ENCODE assay signal across 17 cellular contexts in the genomic region with DNA sequence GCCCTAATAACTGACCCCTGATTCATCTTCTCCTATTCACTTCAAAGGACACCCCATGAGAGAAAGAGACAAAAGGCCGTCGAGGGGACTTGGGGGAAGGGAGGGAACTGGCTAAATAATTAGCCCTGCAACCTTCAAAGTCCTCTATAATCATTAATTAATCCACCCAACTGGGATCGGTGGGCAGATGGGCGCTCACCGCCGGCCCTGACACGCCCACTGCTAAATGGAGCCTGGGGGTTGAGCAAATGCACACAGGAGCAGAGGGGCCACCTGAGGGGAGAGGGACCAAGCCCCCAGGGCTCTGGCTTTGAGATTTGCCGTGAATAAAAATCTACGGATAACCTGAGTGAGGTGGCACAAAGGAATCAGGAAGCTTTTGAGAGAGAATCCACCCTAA.
DNase-seq lines count a peak whose midpoint lies in the region; ATAC-seq, FAIRE-seq and TF ChIP-seq lines count a peak whose summit lies in the region.
"Had no signal": no experiment of that assay in that cellular context is flagged by ENCODE, and none has a peak within 500 bp of the region (broad histone marks: within the 10 kb centered on the region; RNA-seq: fewer than 3 reads in every experiment).

No MANE protein-coding gene starts in this region.

- H3K4me3 ChIP-seq in neuronal stem cell (ENCODE audit: low read length in 2 of 2), result no peak overlapping the region
- H3K4me3 ChIP-seq in tibial artery, result no peak overlapping the region
- H3K4me3 ChIP-seq: BLaER1 treated with 17β-estradiol and CSF1 and Interleukin-3, amounts not matched to agents 10 nM and 100 nM; GM12878; GM23338 had no signal

- H3K18ac ChIP-seq in neuronal stem cell (ENCODE audit: low read length), result peak overlapping the region; percentile 63

- H4K91ac ChIP-seq in neuronal stem cell (ENCODE audit: low read depth, low read length, poor library complexity), result no peak overlapping the region

- H3K4me3 Mint-ChIP-seq in chondrocyte (ENCODE audit: unreplicated experiment), result no peak overlapping the region
- H3K4me3 Mint-ChIP-seq: CD4-positive, CD25-positive, alpha-beta regulatory T cell; GM23338; H9 had no signal

- H3K9me3 ChIP-seq in neuronal stem cell (replicated peaks in 1 of 2; ENCODE audit: control insufficient read depth in 2 of 2, insufficient read depth in 1 of 2, low read depth in 1 of 2, low read length in 2 of 2) (no peaks in the 10 kb centered on the region), tibial artery (no peaks in the 10 kb centered on the region)

- peak overlapping the region; percentile 23 for H2BK12ac ChIP-seq in neuronal stem cell (ENCODE audit: low read length)

- TF ChIP-seq CTCF in tibial artery (IDR thresholded peaks at IDR 0.05) (no peak), chondrocyte (IDR thresholded peaks at IDR 0.05) (no peak)

- no peak overlapping the region for H2AFZ ChIP-seq in neuronal stem cell (ENCODE audit: low read length)
- H2AFZ ChIP-seq: GM23338 had no signal

- no peak overlapping the region for H2AK5ac ChIP-seq in neuronal stem cell (ENCODE audit: low read depth, low read length)

- no peak for ATAC-seq in GM19455 (IDR thresholded peaks at IDR 0.05; ENCODE audit: unreplicated experiment)
- ATAC-seq: GM12878, GM23338, HepG2 had no signal

- peaks cover 0 to 39% (median 0%) of the 10 kb centered on the region in 3 experiments for H3K27me3 ChIP-seq in neuronal stem cell (ENCODE audit: control insufficient read depth in 3 of 3, insufficient read depth in 3 of 3, low read depth in 1 of 3, low read length in 3 of 3)
- H3K27me3 ChIP-seq in tibial artery, result peaks cover 0 to 7% of the 10 kb centered on the region in 2 donors
- H3K27me3 ChIP-seq: BLaER1 treated with 17β-estradiol and CSF1 and Interleukin-3, amounts not matched to agents 10 nM and 100 nM had no signal

- DNase-seq in NCI-H524 (lab: John Stamatoyannopoulos, UW), result peak; percentile 53 to 69
- DNase-seq in NCI-H82 treated with DMSO at 0.1 percent for 48 hours (lab: John Stamatoyannopoulos, UW; ENCODE audit: unreplicated experiment), result peak; percentile 78
- DNase-seq in kidney tubule cell (ENCODE audit: low spot score), result peak; percentile 34
- DNase-seq in neuronal stem cell (ENCODE audit: low spot score), result no peak
- DNase-seq in tibial artery, result no peak
- no peak for DNase-seq in chondrocyte (ENCODE audit: low spot score)
- no peak for DNase-seq in RCC 7860 (ENCODE audit: low spot score)
- DNase-seq: ACHN; CD4-positive, CD25-positive, alpha-beta regulatory T cell; H9 had no signal

- H3K9me3 Mint-ChIP-seq in chondrocyte (ENCODE audit: low read depth), result peaks cover 11% of the 10 kb centered on the region
- H3K9me3 Mint-ChIP-seq: CD4-positive, CD25-positive, alpha-beta regulatory T cell had no signal

- intact Hi-C loops in tibial artery (cut with DNase I; ENCODE audit: low total_unique reads), result no loop called here

- no peak overlapping the region for H2BK5ac ChIP-seq in neuronal stem cell (ENCODE audit: low read length)

- no peaks in the 10 kb centered on the region for H3K36me3 Mint-ChIP-seq in chondrocyte (ENCODE audit: low read depth)
- H3K36me3 Mint-ChIP-seq: CD4-positive, CD25-positive, alpha-beta regulatory T cell had no signal

- no peak overlapping the region for H3K9ac ChIP-seq in neuronal stem cell (ENCODE audit: low read depth, low read length, poor library complexity)
- H3K9ac ChIP-seq: BLaER1 treated with 17β-estradiol and CSF1 and Interleukin-3, amounts not matched to agents 10 nM and 100 nM had no signal

- H3K4me2 ChIP-seq in neuronal stem cell (ENCODE audit: insufficient read depth, low read length, poor library complexity, severe bottlenecking), result no peak overlapping the region
- H3K4me2 ChIP-seq: BLaER1 treated with 17β-estradiol and CSF1 and Interleukin-3, amounts not matched to agents 10 nM and 100 nM; GM23338 had no signal

- no peaks in the 10 kb centered on the region for H3K4me1 Mint-ChIP-seq in chondrocyte (ENCODE audit: low read depth)

- H3K4ac ChIP-seq in neuronal stem cell (ENCODE audit: low read length), result no peak overlapping the region

- no peak overlapping the region for H3K23ac ChIP-seq in neuronal stem cell (ENCODE audit: low read depth, low read length, poor library complexity)

- no peak overlapping the region for H3K14ac ChIP-seq in neuronal stem cell (ENCODE audit: low read length)

- H3K27ac ChIP-seq in neuronal stem cell (replicated peaks; ENCODE audit: low read length) (no peak overlapping the region), tibial artery (no peak overlapping the region)
- H3K27ac ChIP-seq: BLaER1 treated with 17β-estradiol and CSF1 and Interleukin-3, amounts not matched to agents 10 nM and 100 nM had no signal

- no CpG with 5 or more reads among the region's 9 CpGs for WGBS in neuronal stem cell (ENCODE audit: extremely low coverage in 2 of 2, insufficient read length in 2 of 2, insufficient replicate concordance in 1 of 2), 2 donors

- no peak overlapping the region for H4K8ac ChIP-seq in neuronal stem cell (ENCODE audit: low read depth, low read length)

- H3K79me1 ChIP-seq in neuronal stem cell (ENCODE audit: low read depth, low read length), result no peaks in the 10 kb centered on the region

- no peak overlapping the region for H2BK15ac ChIP-seq in neuronal stem cell (ENCODE audit: low read length)

- H3K27me3 Mint-ChIP-seq in chondrocyte (ENCODE audit: low read depth), result peaks cover 13% of the 10 kb centered on the region

- no peak overlapping the region for H2BK120ac ChIP-seq in neuronal stem cell (ENCODE audit: low read depth, low read length)

- H3K27ac Mint-ChIP-seq in chondrocyte (ENCODE audit: unreplicated experiment), result no peak overlapping the region
- H3K27ac Mint-ChIP-seq: CD4-positive, CD25-positive, alpha-beta regulatory T cell; GM23338; H9 had no signal

- no peak for FAIRE-seq in RCC 7860 (lab: Jason Lieb, UNC)
- FAIRE-seq: GM12878, GM18507, HepG2, HTR-8/SVneo had no signal

- H3K36me3 ChIP-seq in neuronal stem cell (replicated peaks in 1 of 2; ENCODE audit: control insufficient read depth in 2 of 2, insufficient read depth in 2 of 2, low read length in 2 of 2) (no peaks in the 10 kb centered on the region), tibial artery (no peaks in the 10 kb centered on the region)

- H3K4me1 ChIP-seq in neuronal stem cell (ENCODE audit: control insufficient read depth in 2 of 2, insufficient read depth in 1 of 2, low read depth in 1 of 2, low read length in 2 of 2), result peaks cover 0 to 14% of the 10 kb centered on the region in 2 donors
- no peaks in the 10 kb centered on the region for H3K4me1 ChIP-seq in tibial artery

Comparison
In these comparisons a context has a peak if more than half of its experiments do, and no peak if none do; other contexts are left out.
1. DNase-seq: peak in NCI-H524 (2 of 2), NCI-H82 treated with DMSO at 0.1 percent for 48 hours (single experiment) and kidney tubule cell (single experiment); none in neuronal stem cell (single experiment), tibial artery (0 of 2), chondrocyte (single experiment) and RCC 7860 (single experiment).